Comparison of ENCODE assay signal across 9 cellular contexts in genomic region chr10:79022565-79023488, GRCh38. TPM values are rescaled to one million over a fixed set of nuclear protein-coding genes. Genes with fewer than 3 reads are reported as not detected.
DNase-seq lines count a peak whose midpoint lies in the region; ATAC-seq and TF ChIP-seq lines count a peak whose summit lies in the region.
"Had no signal": no experiment of that assay in that cellular context is flagged by ENCODE, and none has a peak within 500 bp of the region (broad histone marks: within the 10 kb centered on the region; RNA-seq: fewer than 3 reads in every experiment).

No MANE protein-coding gene starts in this region.

- peak overlapping the region; percentile 57; the same call in 1 of the 2 replicates for H2AFZ ChIP-seq in KMS-11 (ENCODE audit: low read depth)

- peaks cover 8% of the 10 kb centered on the region for H3K4me1 ChIP-seq in KMS-11 (ENCODE audit: low read depth, poor library complexity, severe bottlenecking)

- H3K27me3 Mint-ChIP-seq in stimulated activated naive CD8-positive, alpha-beta T cell treated with anti-CD3 and anti-CD28 coated beads, Interleukin-15, Interleukin-2, amounts not matched to agents 100 ng/mL and 50 ng/mL, for 24 hours, result no peaks in the 10 kb centered on the region
- H3K27me3 Mint-ChIP-seq in stimulated activated naive CD8-positive, alpha-beta T cell treated with anti-CD3 and anti-CD28 coated beads, Interleukin-15, amount 100 ng/mL, for 72 hours, result no peaks in the 10 kb centered on the region

- no peaks in the 10 kb centered on the region for H3K36me3 ChIP-seq in KMS-11 (ENCODE audit: insufficient read depth)

- no peak overlapping the region for H3K27ac ChIP-seq in KMS-11

- in situ Hi-C loops in astrocyte of the cerebellum (cut with HindIII; ENCODE audit: low sequenced_read_pairs), result no loop called here

- no peak for DNase-seq in stimulated activated naive CD8-positive, alpha-beta T cell treated with anti-CD3 and anti-CD28 coated beads, Interleukin-15, amount 100 ng/mL, for 72 hours
- DNase-seq in astrocyte of the cerebellum (ENCODE audit: low read depth) (peak; percentile 20), myocyte (ENCODE audit: low read depth) (peak; percentile 86), DMS114 treated with DMSO at 0.1 percent for 48 hours (lab: John Stamatoyannopoulos, UW; ENCODE audit: unreplicated experiment) (no peak), NCI-H1092 (lab: John Stamatoyannopoulos, UW) (no peak)
- DNase-seq in effector CD4-positive, alpha-beta T cell, result no peak

- no peak overlapping the region for H3K4me3 ChIP-seq in KMS-11 (IDR thresholded peaks at IDR 0.05; ENCODE audit: insufficient read depth, low read depth, low read length)
- H3K4me3 ChIP-seq in astrocyte of the cerebellum (ENCODE audit: low read depth, low read length), result no peak overlapping the region

- H3K27ac Mint-ChIP-seq in stimulated activated naive CD8-positive, alpha-beta T cell treated with anti-CD3 and anti-CD28 coated beads, Interleukin-15, Interleukin-2, amounts not matched to agents 100 ng/mL and 50 ng/mL, for 24 hours, result peak overlapping the region; percentile 19
- no peak overlapping the region for H3K27ac Mint-ChIP-seq in stimulated activated naive CD8-positive, alpha-beta T cell treated with anti-CD3 and anti-CD28 coated beads, Interleukin-15, amount 100 ng/mL, for 72 hours

- no peaks in the 10 kb centered on the region for H3K27me3 ChIP-seq in KMS-11 (ENCODE audit: insufficient read depth, low read depth)

- no peak for ATAC-seq in stimulated activated naive CD8-positive, alpha-beta T cell treated with anti-CD3 and anti-CD28 coated beads, Interleukin-15, amount 100 ng/mL, for 72 hours

- peaks cover 36% of the 10 kb centered on the region for H3K4me1 Mint-ChIP-seq in stimulated activated naive CD8-positive, alpha-beta T cell treated with anti-CD3 and anti-CD28 coated beads, Interleukin-15, Interleukin-2, amounts not matched to agents 100 ng/mL and 50 ng/mL, for 24 hours (ENCODE audit: low read depth)
- peaks cover 51% of the 10 kb centered on the region for H3K4me1 Mint-ChIP-seq in stimulated activated naive CD8-positive, alpha-beta T cell treated with anti-CD3 and anti-CD28 coated beads, Interleukin-15, amount 100 ng/mL, for 72 hours

- TF ChIP-seq CTCF in KMS-11 (conservative IDR thresholded peaks at IDR 0.05; ENCODE audit: low read depth, low read length) (no peak), astrocyte of the cerebellum (IDR thresholded peaks at IDR 0.05; ENCODE audit: low read depth, low read length, missing control alignments) (no peak)

- H3K9me3 Mint-ChIP-seq in stimulated activated naive CD8-positive, alpha-beta T cell treated with anti-CD3 and anti-CD28 coated beads, Interleukin-15, Interleukin-2, amounts not matched to agents 100 ng/mL and 50 ng/mL, for 24 hours, result no peaks in the 10 kb centered on the region
- peaks cover 2 to 5% of the 10 kb centered on the region in 2 donors for H3K9me3 Mint-ChIP-seq in stimulated activated naive CD8-positive, alpha-beta T cell treated with anti-CD3 and anti-CD28 coated beads, Interleukin-15, amount 100 ng/mL, for 72 hours
- H3K9me3 Mint-ChIP-seq: neural crest cell had no signal

- H3K4me2 ChIP-seq in KMS-11, result peak overlapping the region; percentile 21; the same call in 1 of the 2 replicates

- no peak overlapping the region for H3K4me3 Mint-ChIP-seq in stimulated activated naive CD8-positive, alpha-beta T cell treated with anti-CD3 and anti-CD28 coated beads, Interleukin-15, Interleukin-2, amounts not matched to agents 100 ng/mL and 50 ng/mL, for 24 hours
- no peak overlapping the region for H3K4me3 Mint-ChIP-seq in stimulated activated naive CD8-positive, alpha-beta T cell treated with anti-CD3 and anti-CD28 coated beads, Interleukin-15, amount 100 ng/mL, for 72 hours
- H3K4me3 Mint-ChIP-seq: neural crest cell had no signal

- H3K36me3 Mint-ChIP-seq in stimulated activated naive CD8-positive, alpha-beta T cell treated with anti-CD3 and anti-CD28 coated beads, Interleukin-15, Interleukin-2, amounts not matched to agents 100 ng/mL and 50 ng/mL, for 24 hours (ENCODE audit: low read depth), result no peaks in the 10 kb centered on the region

- H3K9ac ChIP-seq in KMS-11, result no peak overlapping the region

- H4K20me1 ChIP-seq in KMS-11 (ENCODE audit: insufficient read depth), result no peaks in the 10 kb centered on the region

- no peaks in the 10 kb centered on the region for H3K79me2 ChIP-seq in KMS-11 (ENCODE audit: insufficient read depth, low read depth)

RNA-seq across cellular contexts. Expression of gene ZMIZ1, which starts 45.9 kb away (rescaled TPM):
- 7.1 and 10.0 TPM in 2 replicates for total RNA-seq in myocyte
- 23.2 TPM for polyA plus RNA-seq in myocyte (2012)

Comparison
In these comparisons a context has a peak if more than half of its experiments do, and no peak if none do; other contexts are left out.
1. DNase-seq: peak in astrocyte of the cerebellum (single experiment) and myocyte (single experiment); none in stimulated activated naive CD8-positive, alpha-beta T cell treated with anti-CD3 and anti-CD28 coated beads, Interleukin-15, amount 100 ng/mL, for 72 hours (0 of 2), DMS114 treated with DMSO at 0.1 percent for 48 hours (single experiment), NCI-H1092 (single experiment) and effector CD4-positive, alpha-beta T cell (single experiment).